8 cellular contexts compared by ENCODE assay signal in genomic region chr10:29448756-29449592, GRCh38.
DNase-seq lines count a peak whose midpoint lies in the region; TF ChIP-seq lines count a peak whose summit lies in the region.
"Not testable (repeated sequence)": the region's sequence is repeated elsewhere in the genome, so short reads cannot be mapped to it uniquely, and the experiment has no call there.

No MANE protein-coding gene starts in this region.

- H3K36me3 Mint-ChIP-seq in HFFc6 (ENCODE audit: low read depth); osteocyte (ENCODE audit: unreplicated experiment): not testable (repeated sequence)

- not testable (repeated sequence) for H3K27ac ChIP-seq in suprapubic skin

- H3K4me3 Mint-ChIP-seq in HFFc6; osteocyte (ENCODE audit: unreplicated experiment): not testable (repeated sequence)

- H3K27me3 Mint-ChIP-seq in HFFc6 (ENCODE audit: insufficient read depth); osteocyte (ENCODE audit: unreplicated experiment): not testable (repeated sequence)

- 27% methylated on average over 17 of the region's 21 CpGs for whole genome bisulfite sequencing in suprapubic skin

- H3K4me1 Mint-ChIP-seq in HFFc6 (ENCODE audit: low read depth) (peaks cover 13% of the 10 kb centered on the region), osteocyte (ENCODE audit: unreplicated experiment) (peaks cover 12% of the 10 kb centered on the region)

- H3K9me3 Mint-ChIP-seq in HFFc6; osteocyte (ENCODE audit: unreplicated experiment): not testable (repeated sequence)

- DNase-seq in GM10266 (ENCODE audit: extremely low spot score) (peak; percentile 53), HFFc6 (peak; percentile 52), NB4 (ENCODE audit: low read depth) (peak; percentile 56), T follicular helper cell (ENCODE audit: low read depth) (peak; percentile 57), glomerular visceral epithelial cell (ENCODE audit: extremely low spot score) (peak; percentile 76), osteocyte (ENCODE audit: extremely low spot score, unreplicated experiment) (peak; percentile 93), suprapubic skin (ENCODE audit: low spot score in 2 of 2) (peak; percentile 87 to 90)
- peak; percentile 76 for DNase-seq in activated naive CD4-positive, alpha-beta T cell treated with Interleukin-2 at 50 U/mL for 16 hours

- not testable (repeated sequence) for TF ChIP-seq EP300 in suprapubic skin (IDR thresholded peaks at IDR 0.05)

- H3K4me1 ChIP-seq in suprapubic skin = peaks cover 11% of the 10 kb centered on the region

- H3K36me3 ChIP-seq in suprapubic skin = not testable (repeated sequence)

- peak; percentile 81 for TF ChIP-seq CTCF in GM10266 (IDR thresholded peaks at IDR 0.05; ENCODE audit: control insufficient read depth, insufficient read depth, low read depth, missing control alignments)
- peak; percentile 89 for TF ChIP-seq CTCF in HFFc6 (IDR thresholded peaks at IDR 0.05)
- peak; percentile 29 for TF ChIP-seq CTCF in NB4 (IDR thresholded peaks at IDR 0.05; ENCODE audit: low read depth, low read length)
- TF ChIP-seq CTCF in osteocyte (IDR thresholded peaks at IDR 0.05) = peak; percentile 85
- TF ChIP-seq CTCF in suprapubic skin (IDR thresholded peaks at IDR 0.05) = peak; percentile 86 to 88

- H3K4me3 ChIP-seq in NB4 (ENCODE audit: low read depth, low read length); suprapubic skin: not testable (repeated sequence)

- not testable (repeated sequence) for H3K27me3 ChIP-seq in suprapubic skin

- not testable (repeated sequence) for TF ChIP-seq POLR2A in NB4 (IDR thresholded peaks at IDR 0.05; ENCODE audit: extremely low read depth, insufficient read length); suprapubic skin (IDR thresholded peaks at IDR 0.05)

- not testable (repeated sequence) for H3K9me3 ChIP-seq in suprapubic skin

- H3K27ac Mint-ChIP-seq in HFFc6; osteocyte (ENCODE audit: unreplicated experiment): not testable (repeated sequence)

Comparison
In these comparisons a context has a peak if more than half of its experiments do, and no peak if none do; other contexts are left out.
1. CTCF ChIP-seq: peak in every context shown above with its lines; median percentile 89 in HFFc6; 87 in suprapubic skin; 85 in osteocyte; 81 in GM10266; 29 in NB4.